In genomic region chr10:74227697-74228424, GRCh38 we compare ENCODE assay signal across 8 cellular contexts.
DNase-seq lines count a peak whose midpoint lies in the region; ATAC-seq, FAIRE-seq and TF ChIP-seq lines count a peak whose summit lies in the region.

No MANE protein-coding gene starts in this region.

- DNase-seq in EH (ENCODE audit: low read depth) (peak; percentile 75), natural killer cell (no peak), uterus (no peak), NCI-H69 (lab: John Stamatoyannopoulos, UW) (no peak), NCI-H1694 (lab: John Stamatoyannopoulos, UW) (no peak), NCI-H446 (lab: John Stamatoyannopoulos, UW) (no peak)

- H3K4me2 ChIP-seq in OCI-LY1 (ENCODE audit: low read length): peak overlapping the region; percentile 31

- no peaks in the 10 kb centered on the region for H3K27me3 Mint-ChIP-seq in natural killer cell (ENCODE audit: low read depth in 2 of 2)

- peaks cover 5% of the 10 kb centered on the region; the same call in 1 of the 2 replicates for H3K79me2 ChIP-seq in OCI-LY1 (ENCODE audit: insufficient read depth, low read length)

- H3K4me3 ChIP-seq in OCI-LY1 (ENCODE audit: low read depth, low read length, poor library complexity, severe bottlenecking): no peak overlapping the region
- no peak overlapping the region for H3K4me3 ChIP-seq in uterus

- TF ChIP-seq CTCF in OCI-LY1 (IDR thresholded peaks at IDR 0.05; ENCODE audit: low read length): no peak
- TF ChIP-seq CTCF in natural killer cell (IDR thresholded peaks at IDR 0.05): no peak
- no peak for TF ChIP-seq CTCF in uterus (IDR thresholded peaks at IDR 0.05)

- H3K36me3 Mint-ChIP-seq in natural killer cell: no peaks in the 10 kb centered on the region

- peak overlapping the region; percentile 86 to 87 for H3K27ac Mint-ChIP-seq in natural killer cell

- H3K4me3 Mint-ChIP-seq in natural killer cell: peak overlapping the region; percentile 75

- H3K27ac ChIP-seq in OCI-LY1 (ENCODE audit: low read depth, low read length, poor library complexity, severe bottlenecking) (peak overlapping the region; percentile 70), uterus (no peak overlapping the region)

- H3K9me2 ChIP-seq in OCI-LY1 (ENCODE audit: low read depth, low read length): no peaks in the 10 kb centered on the region

- H3K9ac ChIP-seq in OCI-LY1 (ENCODE audit: low read length): peak overlapping the region; percentile 12; the same call in 1 of the 2 replicates

- no peak overlapping the region for H2AFZ ChIP-seq in OCI-LY1 (ENCODE audit: low read length)

- no peaks in the 10 kb centered on the region for H3F3A ChIP-seq in OCI-LY1 (ENCODE audit: insufficient read depth, low read length)

- peak; percentile 44 to 57 (median 50) for ATAC-seq in natural killer cell

- no peaks in the 10 kb centered on the region for H3K9me3 ChIP-seq in OCI-LY1 (ENCODE audit: low read length)
- no peaks in the 10 kb centered on the region for H3K9me3 ChIP-seq in uterus

- peak; percentile 33 for FAIRE-seq in colon (lab: Jason Lieb, UNC)

- no peaks in the 10 kb centered on the region for H4K20me1 ChIP-seq in OCI-LY1 (ENCODE audit: insufficient read depth, low read length)

- H3K4me1 ChIP-seq in OCI-LY1 (ENCODE audit: insufficient read depth, low read length, severe bottlenecking) (peaks cover 18% of the 10 kb centered on the region), uterus (no peaks in the 10 kb centered on the region)

- no peaks in the 10 kb centered on the region for H3K27me3 ChIP-seq in OCI-LY1 (ENCODE audit: insufficient read depth, low read length)
- H3K27me3 ChIP-seq in uterus: no peaks in the 10 kb centered on the region

- H3K9me3 Mint-ChIP-seq in natural killer cell: no peaks in the 10 kb centered on the region

- peaks cover 12 to 13% of the 10 kb centered on the region in 2 donors for H3K4me1 Mint-ChIP-seq in natural killer cell

- intact Hi-C loops in natural killer cell (cut with micrococcal nuclease): no loop called here
- intact Hi-C loops in uterus (cut with DNase I; ENCODE audit: low total_unique reads): no loop called here

- H3K36me3 ChIP-seq in OCI-LY1 (ENCODE audit: insufficient read depth, low read length): no peaks in the 10 kb centered on the region
- no peaks in the 10 kb centered on the region for H3K36me3 ChIP-seq in uterus

- no peak for TF ChIP-seq POLR2A in uterus (IDR thresholded peaks at IDR 0.05)
